Comparison of ENCODE assay signal across 14 cellular contexts in the genomic region with DNA sequence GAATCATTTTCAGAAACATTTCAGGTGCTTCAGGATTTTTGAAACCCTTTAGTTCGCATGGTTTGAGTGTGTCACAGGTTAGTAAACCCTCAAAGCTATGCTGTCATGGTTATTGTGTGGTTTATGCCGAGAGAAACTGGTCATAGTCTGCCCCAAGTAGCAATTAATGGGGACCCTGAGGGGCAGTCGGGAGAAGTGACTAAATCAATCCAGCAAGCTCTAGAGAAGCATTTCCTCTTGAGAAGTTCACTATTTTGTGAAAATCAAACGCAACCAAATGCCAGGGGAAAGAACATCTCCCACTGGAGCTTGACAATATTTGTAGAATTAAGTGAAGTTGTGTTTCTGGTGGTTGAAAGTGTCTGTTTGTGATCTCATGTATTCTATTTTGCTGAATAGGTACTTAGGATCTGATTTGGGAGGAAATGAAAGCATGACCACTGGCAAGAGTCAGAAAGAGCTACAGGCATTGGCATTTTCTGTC.
DNase-seq lines count a peak whose midpoint lies in the region; ATAC-seq and TF ChIP-seq lines count a peak whose summit lies in the region.
"Had no signal": no experiment of that assay in that cellular context is flagged by ENCODE, and none has a peak within 500 bp of the region (broad histone marks: within the 10 kb centered on the region; RNA-seq: fewer than 3 reads in every experiment).

No MANE protein-coding gene starts in this region.

- H3K79me2 ChIP-seq in Karpas-422 (ENCODE audit: low read length) = no peaks in the 10 kb centered on the region

- no peaks in the 10 kb centered on the region for H3K9me3 ChIP-seq in Karpas-422 (ENCODE audit: low read length)
- no peaks in the 10 kb centered on the region for H3K9me3 ChIP-seq in CD8-positive, alpha-beta T cell (ENCODE audit: low read length)
- H3K9me3 ChIP-seq: A549 had no signal

- no peaks in the 10 kb centered on the region for H3K36me3 ChIP-seq in Karpas-422 (ENCODE audit: insufficient read depth, low read length)
- H3K36me3 ChIP-seq in CD8-positive, alpha-beta T cell (ENCODE audit: insufficient read depth, low read length) = no peaks in the 10 kb centered on the region

- CTCF ChIA-PET in CD8-positive, alpha-beta T cell (lab: Charles Lee) = interaction anchor here (2.7 kb wide), 1 partner anchor 136 kb away, joined by 7 read pairs; no protein-coding TSS in a partner anchor

- H4K20me1 ChIP-seq in Karpas-422 (ENCODE audit: insufficient read depth, low read depth, low read length) = no peaks in the 10 kb centered on the region

- ATAC-seq in activated T-cell treated with anti-CD3 and anti-CD28 coated beads, Interleukin-2, amount 50 U/mL, for 72 hours (replicated peaks in 1 of 2) = peak; percentile 23 to 31
- ATAC-seq in HG02798 (IDR thresholded peaks at IDR 0.05; ENCODE audit: poor library complexity, unreplicated experiment) = peak; percentile 48
- no peak for ATAC-seq in CD8-positive, alpha-beta T cell
- ATAC-seq: A549; activated T-cell treated with anti-CD3 and anti-CD28 coated beads, Interleukin-2, amount 50 U/mL, for 4 hours had no signal

- no peak overlapping the region for H3K4me2 ChIP-seq in Karpas-422 (ENCODE audit: low read depth, low read length, poor library complexity, severe bottlenecking)
- H3K4me2 ChIP-seq: A549 had no signal

- DNase-seq in activated T-cell treated with anti-CD3 and anti-CD28 coated beads, Interleukin-2, amount 50 U/mL, for 72 hours = peak in 1 of 2 donors; percentile 13
- DNase-seq in activated T-cell treated with anti-CD3 and anti-CD28 coated beads for 4 hours (no peak), Karpas-422 (no peak), substantia nigra (lab: John Stamatoyannopoulos, UW) (no peak), T-helper 1 cell (no peak), globus pallidus (ENCODE audit: low spot score) (no peak)
- no peak for DNase-seq in CD8-positive, alpha-beta T cell
- DNase-seq: activated T-cell treated with anti-CD3 and anti-CD28 coated beads, Interleukin-2, amount 50 U/mL, for 4 hours; NCI-H1048; retina had no signal

- H3K9ac ChIP-seq in Karpas-422 (ENCODE audit: low read length) = no peak overlapping the region

- peaks cover 0 to 3% of the 10 kb centered on the region in 2 donors for H3K36me3 Mint-ChIP-seq in activated T-cell treated with anti-CD3 and anti-CD28 coated beads, Interleukin-2, amount 50 U/mL, for 72 hours (ENCODE audit: insufficient read depth in 2 of 2)
- H3K36me3 Mint-ChIP-seq in CD8-positive, alpha-beta T cell = no peaks in the 10 kb centered on the region

- no peak overlapping the region for H3K27ac ChIP-seq in Karpas-422 (ENCODE audit: low read length)
- H3K27ac ChIP-seq in substantia nigra (ENCODE audit: low read depth, low read length, poor library complexity, severe bottlenecking) = peak overlapping the region; percentile 17
- no peak overlapping the region for H3K27ac ChIP-seq in CD8-positive, alpha-beta T cell (ENCODE audit: low read depth, low read length)
- H3K27ac ChIP-seq: A549, SK-N-MC had no signal

- peak overlapping the region; percentile 3 to 52 for H3K4me3 Mint-ChIP-seq in activated T-cell treated with anti-CD3 and anti-CD28 coated beads, Interleukin-2, amount 50 U/mL, for 72 hours
- H3K4me3 Mint-ChIP-seq in CD8-positive, alpha-beta T cell = no peak overlapping the region
- H3K4me3 Mint-ChIP-seq: activated T-cell treated with anti-CD3 and anti-CD28 coated beads, Interleukin-2, amount 50 U/mL, for 4 hours had no signal

- H3K27ac Mint-ChIP-seq in activated T-cell treated with anti-CD3 and anti-CD28 coated beads, Interleukin-2, amount 50 U/mL, for 72 hours = no peak overlapping the region
- H3K27ac Mint-ChIP-seq in CD8-positive, alpha-beta T cell = no peak overlapping the region

- POLR2A ChIA-PET in CD8-positive, alpha-beta T cell (lab: Charles Lee) = no interaction called here

- intact Hi-C loops in CD8-positive, alpha-beta T cell (cut with DNase I, micrococcal nuclease) = loop anchor here in 1 of 2 experiments (5.0 kb wide), 1 partner anchor 137 kb away; no protein-coding TSS in a partner anchor

- H3K4me3 ChIP-seq in Karpas-422 (ENCODE audit: low read length) = no peak overlapping the region
- H3K4me3 ChIP-seq in CD8-positive, alpha-beta T cell (ENCODE audit: low read depth, low read length) = no peak overlapping the region
- H3K4me3 ChIP-seq: A549, coronary artery, SK-N-MC had no signal

- H3K9me3 Mint-ChIP-seq in activated T-cell treated with anti-CD3 and anti-CD28 coated beads, Interleukin-2, amount 50 U/mL, for 72 hours = no peaks in the 10 kb centered on the region
- H3K9me3 Mint-ChIP-seq in CD8-positive, alpha-beta T cell = no peaks in the 10 kb centered on the region
- H3K9me3 Mint-ChIP-seq: activated T-cell treated with anti-CD3 and anti-CD28 coated beads, Interleukin-2, amount 50 U/mL, for 4 hours had no signal

- peaks cover 26% of the 10 kb centered on the region for H3K4me1 ChIP-seq in Karpas-422 (ENCODE audit: low read length)
- no peaks in the 10 kb centered on the region for H3K4me1 ChIP-seq in CD8-positive, alpha-beta T cell (ENCODE audit: insufficient read depth, low read length)

- peaks cover 69% of the 10 kb centered on the region for H3K4me1 Mint-ChIP-seq in activated T-cell treated with anti-CD3 and anti-CD28 coated beads, Interleukin-2, amount 50 U/mL, for 72 hours (ENCODE audit: low read depth)
- H3K4me1 Mint-ChIP-seq in CD8-positive, alpha-beta T cell (ENCODE audit: low read depth) = peaks cover 6% of the 10 kb centered on the region

- H2AFZ ChIP-seq in Karpas-422 (ENCODE audit: low read length) = peak overlapping the region; percentile 41; the same call in 1 of the 2 replicates

- peaks cover 25% of the 10 kb centered on the region for H3K27me3 Mint-ChIP-seq in activated T-cell treated with anti-CD3 and anti-CD28 coated beads, Interleukin-2, amount 50 U/mL, for 72 hours (ENCODE audit: low read depth)
- peaks cover 2% of the 10 kb centered on the region for H3K27me3 Mint-ChIP-seq in CD8-positive, alpha-beta T cell (ENCODE audit: low read depth)

- no peaks in the 10 kb centered on the region for H3K27me3 ChIP-seq in Karpas-422 (ENCODE audit: low read length)
- no peaks in the 10 kb centered on the region for H3K27me3 ChIP-seq in CD8-positive, alpha-beta T cell (ENCODE audit: insufficient read depth, low read length)

- H3K9me2 ChIP-seq in Karpas-422 (replicated peaks; ENCODE audit: insufficient read depth, low read length) = no peaks in the 10 kb centered on the region

- TF ChIP-seq CTCF in CD8-positive, alpha-beta T cell (IDR thresholded peaks at IDR 0.05) = no peak
